ENCODE assay signal across 34 cellular contexts in genomic region chr5:159567461-159567860, GRCh38.
"Had no signal": no experiment of that assay in that cellular context is flagged by ENCODE, and none has a peak within 500 bp of the region (broad histone marks: within the 10 kb centered on the region; RNA-seq: fewer than 3 reads in every experiment).

No MANE protein-coding gene starts in this region.

- H3K9me3 Mint-ChIP-seq: activated CD8-positive, alpha-beta T cell treated with anti-CD3 and anti-CD28 coated beads for 36 hours; activated naive CD8-positive, alpha-beta T cell treated with anti-CD3 and anti-CD28 coated beads for 36 hours; activated T-cell treated with anti-CD3 and anti-CD28 coated beads, Interleukin-2, amount 50 U/mL, for 72 hours; activated T-helper 17 cell treated with anti-CD3 and anti-CD28 coated beads, Interleukin-2, amount 50 U/mL, for 72 hours; T-cell had no signal

- H3K4me1 ChIP-seq: adrenal gland, Peyer's patch, SJSA1 had no signal

- H3K4me3 Mint-ChIP-seq: activated CD8-positive, alpha-beta T cell treated with anti-CD3 and anti-CD28 coated beads for 36 hours; activated naive CD8-positive, alpha-beta T cell treated with anti-CD3 and anti-CD28 coated beads for 36 hours; activated T-cell treated with anti-CD3 and anti-CD28 coated beads, Interleukin-2, amount 50 U/mL, for 72 hours; activated T-helper 17 cell treated with anti-CD3 and anti-CD28 coated beads, Interleukin-2, amount 50 U/mL, for 72 hours; T-cell; T-helper 17 cell had no signal

- H3K27me3 ChIP-seq: adrenal gland, body of pancreas, Peyer's patch, SJSA1 had no signal

- ATAC-seq: activated CD8-positive, alpha-beta T cell treated with anti-CD3 and anti-CD28 coated beads for 36 hours; activated T-cell treated with anti-CD3 and anti-CD28 coated beads, Interleukin-2, amount 50 U/mL, for 72 hours; activated T-helper 17 cell treated with anti-CD3 and anti-CD28 coated beads, Interleukin-2, amount 50 U/mL, for 72 hours; body of pancreas; K562; PC-3; T-cell; T-helper 17 cell had no signal

- H3K4me2 ChIP-seq: SK-N-SH had no signal

- H3K27me3 Mint-ChIP-seq: activated naive CD8-positive, alpha-beta T cell treated with anti-CD3 and anti-CD28 coated beads for 36 hours; T-helper 17 cell had no signal

- H3K36me3 Mint-ChIP-seq: activated naive CD8-positive, alpha-beta T cell treated with anti-CD3 and anti-CD28 coated beads for 36 hours; T-cell had no signal

- H3K36me3 ChIP-seq: adrenal gland, Peyer's patch, SJSA1, WERI-Rb-1 had no signal

- H3K27ac ChIP-seq: adrenal gland, body of pancreas, Peyer's patch, SJSA1, WERI-Rb-1 had no signal

- H3K4me3 ChIP-seq: adrenal gland, body of pancreas, K562, Peyer's patch, SJSA1 had no signal

- H3K4me1 Mint-ChIP-seq: activated naive CD8-positive, alpha-beta T cell treated with anti-CD3 and anti-CD28 coated beads for 36 hours; activated T-helper 17 cell treated with anti-CD3 and anti-CD28 coated beads, Interleukin-2, amount 50 U/mL, for 72 hours; T-cell had no signal

- H3K9ac ChIP-seq: SK-N-SH had no signal

- H3K9me3 ChIP-seq: adrenal gland, body of pancreas, Peyer's patch, SJSA1, SK-N-SH had no signal

- DNase-seq: activated CD4-positive, alpha-beta T cell treated with anti-CD3 and anti-CD28 coated beads for 1 hour; activated CD4-positive, alpha-beta T cell treated with anti-CD3 and anti-CD28 coated beads for 48 hours; activated CD4-positive, alpha-beta T cell treated with anti-CD3 and anti-CD28 coated beads, Interleukin-2, amount 50 U/mL, for 4 hours; activated CD4-positive, CD25-positive, alpha-beta regulatory T cell; activated CD8-positive, alpha-beta T cell treated with anti-CD3 and anti-CD28 coated beads for 36 hours; activated effector memory CD4-positive, alpha-beta T cell treated with anti-CD3 and anti-CD28 coated beads, Interleukin-2, amount 50 U/mL, for 16 hours; activated naive CD4-positive, alpha-beta T cell; activated naive CD4-positive, alpha-beta T cell treated with anti-CD3 and anti-CD28 coated beads, Interleukin-2, amount 50 U/mL, for 16 hours; activated naive CD8-positive, alpha-beta T cell treated with anti-CD3 and anti-CD28 coated beads for 36 hours; activated T-cell treated with anti-CD3 and anti-CD28 coated beads, Interleukin-2, amount 50 U/mL, for 1 hour; activated T-cell treated with anti-CD3 and anti-CD28 coated beads, Interleukin-2, amount 50 U/mL, for 72 hours; adrenal gland; body of pancreas; caudate nucleus; cerebellar nuclear complex; NCI-H1105; NCI-H1417 treated with DMSO at 0.1 percent for 48 hours; NCI-H187 treated with DMSO at 0.1 percent for 48 hours; NCI-H2081; NCI-H226; NCI-H748 treated with DMSO at 0.1 percent for 48 hours; NK-92 treated with Interleukin-12 subunit alpha and Interleukin-12 subunit beta, amount 100 ng/mL, for 24 hours; PC-3; Peyer's patch; RPMI8226; SHP77 treated with DMSO at 0.1 percent for 48 hours; SK-N-SH; T-cell; T-helper 17 cell; T-helper 9 cell; WERI-Rb-1 had no signal

- H3K27ac Mint-ChIP-seq: activated CD8-positive, alpha-beta T cell treated with anti-CD3 and anti-CD28 coated beads for 36 hours; activated naive CD8-positive, alpha-beta T cell treated with anti-CD3 and anti-CD28 coated beads for 36 hours; activated T-cell treated with anti-CD3 and anti-CD28 coated beads, Interleukin-2, amount 50 U/mL, for 72 hours; activated T-helper 17 cell treated with anti-CD3 and anti-CD28 coated beads, Interleukin-2, amount 50 U/mL, for 72 hours; T-cell; T-helper 17 cell had no signal
